ENCODE assay signal across 8 cellular contexts in genomic region chr12:14416658-14417057, GRCh38. TPM values are rescaled to one million over a fixed set of nuclear protein-coding genes. Genes with fewer than 3 reads are reported as not detected.
A peak's percentile ranks its signal among the peaks of the same experiment; 100 is the strongest.
DNase-seq lines count a peak whose midpoint lies in the region; ATAC-seq lines count a peak whose summit lies in the region.

No MANE protein-coding gene starts in this region.

- ATAC-seq in HG02981 (IDR thresholded peaks at IDR 0.05; ENCODE audit: unreplicated experiment) (no peak), GM18519 (IDR thresholded peaks at IDR 0.05; ENCODE audit: low FRiP score, unreplicated experiment) (no peak), GM21390 (IDR thresholded peaks at IDR 0.05; ENCODE audit: unreplicated experiment) (no peak)

- H3K4me1 ChIP-seq in mesendoderm (ENCODE audit: control insufficient read depth, low read depth, low read length), result peaks cover 4% of the 10 kb centered on the region

- no peak overlapping the region for H4K8ac ChIP-seq in mesendoderm (ENCODE audit: low read depth, low read length)

- H3K79me2 ChIP-seq in mesendoderm (ENCODE audit: control insufficient read depth, insufficient read depth, low read length), result peaks cover 49% of the 10 kb centered on the region

- H3K9ac ChIP-seq in mesendoderm (ENCODE audit: low read length), result no peak overlapping the region

- H3K23ac ChIP-seq in mesendoderm (ENCODE audit: low read length), result no peak overlapping the region

- no CpG with 5 or more reads among the region's 1 CpG for WGBS in mesendoderm (ENCODE audit: extremely low coverage, insufficient coverage, low lambda C conversion rate)

- no peak overlapping the region for H2BK120ac ChIP-seq in mesendoderm (ENCODE audit: low read depth, low read length)

- H3K27me3 ChIP-seq in H7 (ENCODE audit: control insufficient read depth, insufficient read depth, low read length) (no peaks in the 10 kb centered on the region), mesendoderm (ENCODE audit: insufficient read depth, low read length, poor library complexity) (no peaks in the 10 kb centered on the region)

- H3K36me3 ChIP-seq in H7 (replicated peaks; ENCODE audit: control insufficient read depth, insufficient read depth, low read length), result no peaks in the 10 kb centered on the region
- H3K36me3 ChIP-seq in mesendoderm (ENCODE audit: control insufficient read depth, insufficient read depth, low read length), result no peaks in the 10 kb centered on the region

- H3K27ac ChIP-seq in mesendoderm (ENCODE audit: low read depth, low read length), result no peak overlapping the region

- no peak overlapping the region for H2BK15ac ChIP-seq in mesendoderm (replicated peaks; ENCODE audit: low read depth)

- no peak overlapping the region for H3K18ac ChIP-seq in mesendoderm (ENCODE audit: low read length)

- H2BK5ac ChIP-seq in mesendoderm (ENCODE audit: low read length), result no peak overlapping the region

- H2AK5ac ChIP-seq in mesendoderm (ENCODE audit: low read length), result no peak overlapping the region

- H3K4me2 ChIP-seq in mesendoderm (ENCODE audit: low read length), result no peak overlapping the region

- DNase-seq in AG08396 (ENCODE audit: low spot score), result peak; percentile 53
- peak; percentile 16 for DNase-seq in H7
- DNase-seq in RKO (ENCODE audit: low spot score), result peak; percentile 62
- peak; percentile 90 for DNase-seq in dermis blood vessel endothelial cell
- peak; percentile 86 for DNase-seq in mesendoderm

- H4K5ac ChIP-seq in mesendoderm (ENCODE audit: low read length), result no peak overlapping the region

- no peak overlapping the region for H3K4ac ChIP-seq in mesendoderm (ENCODE audit: low read depth, low read length)

- peaks cover 3% of the 10 kb centered on the region for H3K79me1 ChIP-seq in mesendoderm (ENCODE audit: low read length)

- H3K56ac ChIP-seq in mesendoderm (ENCODE audit: low read length), result no peak overlapping the region

- H3K4me3 ChIP-seq in H7 (ENCODE audit: insufficient read depth, low read depth, low read length), result no peak overlapping the region
- H3K4me3 ChIP-seq in mesendoderm (ENCODE audit: low read length), result no peak overlapping the region

RNA-seq across cellular contexts. Expression of gene ATF7IP, which starts 51.2 kb away (rescaled TPM):
- total RNA-seq in H7 (2014; rRNA removed; shearing (Covaris generic)), result 19.5 and 26.2 TPM in 2 replicates
- 32.3 and 36.8 TPM in 2 replicates for total RNA-seq in dermis blood vessel endothelial cell
- polyA plus RNA-seq in mesendoderm (2013, experiment 1 of 2), result 32.6 TPM
- polyA plus RNA-seq in mesendoderm (2013, experiment 2 of 2), result 32.6 TPM

Comparison
In these comparisons a context has a peak if more than half of its experiments do, and no peak if none do; other contexts are left out.
1. DNase-seq: peak in every context shown above with its lines; median percentile 90 in dermis blood vessel endothelial cell; 86 in mesendoderm; 62 in RKO; 53 in AG08396; 16 in H7.